30 cellular contexts compared by ENCODE assay signal in the genomic region with DNA sequence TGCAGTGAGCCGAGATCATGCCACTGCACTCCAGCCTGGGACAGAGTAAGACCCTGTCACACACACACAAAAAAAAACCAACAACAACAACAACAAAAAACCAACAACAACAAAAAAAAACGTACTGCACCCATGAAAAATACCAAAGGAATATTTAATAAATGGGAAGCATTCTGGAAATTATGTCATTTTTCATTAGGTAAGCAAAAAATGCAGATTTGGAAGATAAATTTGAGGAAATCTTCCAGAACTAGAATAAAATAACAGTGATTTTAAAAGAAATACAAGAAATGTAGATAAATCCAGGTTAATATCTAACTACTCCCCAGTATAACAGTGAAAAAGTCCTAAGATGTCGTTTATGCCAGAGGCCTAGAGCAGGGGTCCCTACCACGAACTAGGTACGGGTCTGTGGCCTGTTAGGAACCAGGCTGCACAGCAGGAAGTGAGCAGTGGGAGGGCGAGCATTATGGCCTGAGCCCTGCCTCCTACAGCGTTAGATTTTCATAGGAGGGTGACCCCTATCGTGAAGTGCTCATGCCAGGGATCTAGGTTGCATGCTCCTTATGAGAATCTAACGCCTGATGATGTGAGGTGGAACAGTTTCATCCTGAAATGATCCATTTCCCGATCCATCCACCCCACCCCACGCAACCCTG.
"Had no signal": no experiment of that assay in that cellular context is flagged by ENCODE, and none has a peak within 500 bp of the region (broad histone marks: within the 10 kb centered on the region; RNA-seq: fewer than 3 reads in every experiment).

No MANE protein-coding gene starts in this region.

- H3K4me3 Mint-ChIP-seq: naive thymus-derived CD4-positive, alpha-beta T cell; natural killer cell treated with Interleukin-12 subunit alpha and Interleukin-12 subunit beta and Interleukin-15 and Interleukin-18, amount 100 ng/mL, for 72 hours; neural crest cell; stimulated activated effector memory CD8-positive, alpha-beta T cell treated with anti-CD3 and anti-CD28 coated beads, Interleukin-12 subunit alpha, Interleukin-12 subunit beta, amount 100 ng/mL, for 72 hours; stimulated activated naive CD8-positive, alpha-beta T cell treated with anti-CD3 and anti-CD28 coated beads, Interleukin-15, Interleukin-2, amounts not matched to agents 100 ng/mL and 50 ng/mL, for 24 hours had no signal

- H3K4me3 ChIP-seq: left lung, lower lobe of right lung, mucosa of descending colon, pancreas, prostate gland, sigmoid colon, spleen, suprapubic skin, thoracic aorta, tibial artery, uterus had no signal

- H3K9me3 ChIP-seq: left lung, lower lobe of right lung, mucosa of descending colon, pancreas, prostate gland, sigmoid colon, spleen, suprapubic skin, thoracic aorta, tibial artery, uterus had no signal

- FAIRE-seq: kidney, pancreas, small intestine had no signal

- H3K36me3 Mint-ChIP-seq: natural killer cell treated with Interleukin-12 subunit alpha and Interleukin-12 subunit beta and Interleukin-15 and Interleukin-18, amount 100 ng/mL, for 72 hours; stimulated activated effector memory CD8-positive, alpha-beta T cell treated with anti-CD3 and anti-CD28 coated beads, Interleukin-12 subunit alpha, Interleukin-12 subunit beta, amount 100 ng/mL, for 72 hours had no signal

- H3K27me3 Mint-ChIP-seq: naive thymus-derived CD4-positive, alpha-beta T cell; natural killer cell treated with Interleukin-12 subunit alpha and Interleukin-12 subunit beta and Interleukin-15 and Interleukin-18, amount 100 ng/mL, for 72 hours; stimulated activated naive CD8-positive, alpha-beta T cell treated with anti-CD3 and anti-CD28 coated beads, Interleukin-15, Interleukin-2, amounts not matched to agents 100 ng/mL and 50 ng/mL, for 24 hours had no signal

- H3K9me3 Mint-ChIP-seq: natural killer cell treated with Interleukin-12 subunit alpha and Interleukin-12 subunit beta and Interleukin-15 and Interleukin-18, amount 100 ng/mL, for 72 hours; neural crest cell had no signal

- H3K4me1 ChIP-seq: left lung, lower lobe of right lung, pancreas, prostate gland, sigmoid colon, spleen, suprapubic skin, tibial artery, uterus had no signal

- H3K27me3 ChIP-seq: left lung, pancreas, sigmoid colon, spleen, suprapubic skin, tibial artery, uterus had no signal

- DNase-seq: hippocampal formation; kidney; left colon; left lung; lower lobe of right lung; mammary epithelial cell; mesendoderm; midbrain; mucosa of descending colon; naive thymus-derived CD4-positive, alpha-beta T cell; nucleus accumbens; pancreas; posterior cingulate gyrus; retina; right cardiac atrium; sigmoid colon; small intestine; spleen; stimulated activated CD4-positive, alpha-beta T cell treated with anti-CD3 and anti-CD28 coated beads, Interleukin-4, amount 100 ng/mL, for 24 hours; stimulated activated naive CD4-positive, alpha-beta T cell; tibial artery; trophoblast cell; uterus had no signal

- H3K36me3 ChIP-seq: left lung, lower lobe of right lung, pancreas, prostate gland, sigmoid colon, spleen, suprapubic skin, thoracic aorta, uterus had no signal

- ATAC-seq: left colon; left lung; lower lobe of right lung; mucosa of descending colon; naive thymus-derived CD4-positive, alpha-beta T cell; natural killer cell treated with Interleukin-12 subunit alpha and Interleukin-12 subunit beta and Interleukin-15 and Interleukin-18, amount 100 ng/mL, for 72 hours; pancreas; right cardiac atrium; stimulated activated effector memory CD8-positive, alpha-beta T cell treated with anti-CD3 and anti-CD28 coated beads, Interleukin-12 subunit alpha, Interleukin-12 subunit beta, amount 100 ng/mL, for 72 hours had no signal

- H3K4me1 Mint-ChIP-seq: naive thymus-derived CD4-positive, alpha-beta T cell; neural crest cell; stimulated activated effector memory CD8-positive, alpha-beta T cell treated with anti-CD3 and anti-CD28 coated beads, Interleukin-12 subunit alpha, Interleukin-12 subunit beta, amount 100 ng/mL, for 72 hours had no signal

- H3K27ac ChIP-seq: left lung, lower lobe of right lung, pancreas, prostate gland, sigmoid colon, spleen, suprapubic skin, thoracic aorta, tibial artery, uterus had no signal

- H3K27ac Mint-ChIP-seq: natural killer cell treated with Interleukin-12 subunit alpha and Interleukin-12 subunit beta and Interleukin-15 and Interleukin-18, amount 100 ng/mL, for 72 hours; stimulated activated effector memory CD8-positive, alpha-beta T cell treated with anti-CD3 and anti-CD28 coated beads, Interleukin-12 subunit alpha, Interleukin-12 subunit beta, amount 100 ng/mL, for 72 hours; stimulated activated naive CD8-positive, alpha-beta T cell treated with anti-CD3 and anti-CD28 coated beads, Interleukin-15, Interleukin-2, amounts not matched to agents 100 ng/mL and 50 ng/mL, for 24 hours had no signal
